ENCODE assay signal across 17 cellular contexts in the genomic region with DNA sequence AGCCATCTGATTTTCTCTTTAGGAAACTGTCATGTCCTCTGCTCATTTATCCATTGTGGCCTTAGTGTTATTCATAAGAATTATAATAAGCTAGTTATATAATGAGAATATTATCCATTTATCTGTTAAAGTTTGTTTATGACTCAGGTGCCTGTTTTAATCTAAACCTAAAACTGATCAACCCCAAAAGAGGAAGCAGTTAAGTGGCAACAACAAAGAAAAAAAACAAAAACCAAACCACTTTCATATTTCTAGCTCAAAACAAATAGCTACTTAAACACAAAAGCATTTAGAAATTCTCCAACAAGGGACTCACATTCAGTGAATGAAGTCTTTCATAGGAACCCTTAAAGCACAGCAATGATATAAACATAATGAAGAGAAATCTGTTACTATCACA.
DNase-seq lines count a peak whose midpoint lies in the region; ATAC-seq and TF ChIP-seq lines count a peak whose summit lies in the region.
"Had no signal": no experiment of that assay in that cellular context is flagged by ENCODE, and none has a peak within 500 bp of the region (broad histone marks: within the 10 kb centered on the region; RNA-seq: fewer than 3 reads in every experiment).

No MANE protein-coding gene starts in this region.

- no peak for TF ChIP-seq EP300 in esophagus muscularis mucosa (IDR thresholded peaks at IDR 0.05)

- no peak for TF ChIP-seq POLR2A in esophagus muscularis mucosa (IDR thresholded peaks at IDR 0.05; ENCODE audit: low read depth)

- H3K9me3 ChIP-seq in smooth muscle cell (replicated peaks; ENCODE audit: low read depth) (no peaks in the 10 kb centered on the region), esophagus muscularis mucosa (no peaks in the 10 kb centered on the region)
- H3K9me3 ChIP-seq: BE2C had no signal

- no peak overlapping the region for H2AFZ ChIP-seq in smooth muscle cell (ENCODE audit: low read depth)

- TF ChIP-seq CTCF in smooth muscle cell (IDR thresholded peaks at IDR 0.05; ENCODE audit: borderline replicate concordance, insufficient read depth, poor library complexity, severe bottlenecking) (no peak), esophagus muscularis mucosa (IDR thresholded peaks at IDR 0.05) (no peak)

- no peaks in the 10 kb centered on the region for H3K79me2 ChIP-seq in smooth muscle cell (ENCODE audit: low read depth)

- H3K36me3 ChIP-seq in smooth muscle cell (ENCODE audit: low read depth) (no peaks in the 10 kb centered on the region), esophagus muscularis mucosa (no peaks in the 10 kb centered on the region)
- H3K36me3 ChIP-seq: BE2C had no signal

- H3K27ac ChIP-seq in smooth muscle cell (ENCODE audit: low read depth), result no peak overlapping the region
- H3K27ac ChIP-seq in esophagus muscularis mucosa (replicated peaks in 1 of 4), result no peak overlapping the region

- H3K4me1 ChIP-seq in smooth muscle cell (ENCODE audit: low read depth) (no peaks in the 10 kb centered on the region), esophagus muscularis mucosa (peaks cover 0 to 4% (median 0%) of the 10 kb centered on the region in 4 donors)

- H3K9ac ChIP-seq in smooth muscle cell (ENCODE audit: low read depth), result no peak overlapping the region

- peaks cover 12% of the 10 kb centered on the region for H3K27me3 ChIP-seq in smooth muscle cell (ENCODE audit: low read depth)
- no peaks in the 10 kb centered on the region for H3K27me3 ChIP-seq in esophagus muscularis mucosa
- H3K27me3 ChIP-seq: BE2C had no signal

- intact Hi-C loops in esophagus muscularis mucosa (cut with DNase I), result no loop called here
- intact Hi-C loops in left cardiac atrium (cut with DNase I), result no loop called here

- peak overlapping the region; percentile 54 for H3K4me2 ChIP-seq in smooth muscle cell

- no peaks in the 10 kb centered on the region for H4K20me1 ChIP-seq in smooth muscle cell (ENCODE audit: low read depth)

- H3K4me3 ChIP-seq in smooth muscle cell (no peak overlapping the region), esophagus muscularis mucosa (no peak overlapping the region)

- no peaks in the 10 kb centered on the region for H3F3A ChIP-seq in smooth muscle cell (ENCODE audit: low read depth)

- DNase-seq in foreskin melanocyte, result peak; percentile 27
- DNase-seq in smooth muscle cell (lab: John Stamatoyannopoulos, UW; ENCODE audit: unreplicated experiment), result no peak
- no peak for DNase-seq in esophagus muscularis mucosa (ENCODE audit: extremely low spot score)
- no peak for DNase-seq in NCI-H1048 (lab: John Stamatoyannopoulos, UW)
- no peak for DNase-seq in left cardiac atrium
- DNase-seq: ACHN; BE2C; CD4-positive, alpha-beta memory T cell; DMS153; DMS79 treated with DMSO at 0.1 percent for 48 hours; GF-D8; H9; Kasumi-1; KG1 had no signal

- ATAC-seq in GM18861 (IDR thresholded peaks at IDR 0.05; ENCODE audit: unreplicated experiment), result peak; percentile 62
- peak; percentile 42 for ATAC-seq in GM21529 (IDR thresholded peaks at IDR 0.05; ENCODE audit: unreplicated experiment)
- no peak for ATAC-seq in GM18519 (IDR thresholded peaks at IDR 0.05; ENCODE audit: low FRiP score, unreplicated experiment)
- no peak for ATAC-seq in left cardiac atrium

Comparison
In these comparisons a context has a peak if more than half of its experiments do, and no peak if none do; other contexts are left out.
1. ATAC-seq: peak in GM18861 (single experiment) and GM21529 (single experiment); none in GM18519 (single experiment) and left cardiac atrium (0 of 2).